Comparison of ENCODE assay signal across 1 cellular context in the genomic region with DNA sequence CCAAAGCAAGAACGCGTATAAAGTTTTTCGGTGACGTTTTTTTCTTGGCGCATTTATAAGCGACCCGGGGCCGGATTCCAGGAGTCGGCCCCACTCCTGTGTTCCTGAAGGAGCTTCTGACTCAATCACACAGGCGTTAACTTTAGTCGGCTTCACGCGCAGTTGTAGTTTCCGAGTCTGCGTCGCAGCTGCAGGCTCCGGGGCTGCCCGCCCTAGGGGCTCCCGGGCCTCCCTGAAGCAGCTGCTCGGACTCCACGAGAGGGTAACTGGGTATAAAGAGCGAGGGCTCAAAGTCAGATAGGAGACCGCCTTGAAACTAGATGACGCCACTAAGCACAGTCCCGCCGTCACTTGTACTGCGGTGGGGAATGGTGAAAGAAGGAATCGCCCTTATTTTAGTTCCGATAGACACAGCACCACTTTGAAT.
TF ChIP-seq lines count a peak whose summit lies in the region.

No MANE protein-coding gene starts in this region.

TF ChIP-seq in HepG2, 621 proteins besides CTCF, POLR2A, EP300 and RAD21 (continued from another document and continues in another):
- TF ChIP-seq, protein P1, sequence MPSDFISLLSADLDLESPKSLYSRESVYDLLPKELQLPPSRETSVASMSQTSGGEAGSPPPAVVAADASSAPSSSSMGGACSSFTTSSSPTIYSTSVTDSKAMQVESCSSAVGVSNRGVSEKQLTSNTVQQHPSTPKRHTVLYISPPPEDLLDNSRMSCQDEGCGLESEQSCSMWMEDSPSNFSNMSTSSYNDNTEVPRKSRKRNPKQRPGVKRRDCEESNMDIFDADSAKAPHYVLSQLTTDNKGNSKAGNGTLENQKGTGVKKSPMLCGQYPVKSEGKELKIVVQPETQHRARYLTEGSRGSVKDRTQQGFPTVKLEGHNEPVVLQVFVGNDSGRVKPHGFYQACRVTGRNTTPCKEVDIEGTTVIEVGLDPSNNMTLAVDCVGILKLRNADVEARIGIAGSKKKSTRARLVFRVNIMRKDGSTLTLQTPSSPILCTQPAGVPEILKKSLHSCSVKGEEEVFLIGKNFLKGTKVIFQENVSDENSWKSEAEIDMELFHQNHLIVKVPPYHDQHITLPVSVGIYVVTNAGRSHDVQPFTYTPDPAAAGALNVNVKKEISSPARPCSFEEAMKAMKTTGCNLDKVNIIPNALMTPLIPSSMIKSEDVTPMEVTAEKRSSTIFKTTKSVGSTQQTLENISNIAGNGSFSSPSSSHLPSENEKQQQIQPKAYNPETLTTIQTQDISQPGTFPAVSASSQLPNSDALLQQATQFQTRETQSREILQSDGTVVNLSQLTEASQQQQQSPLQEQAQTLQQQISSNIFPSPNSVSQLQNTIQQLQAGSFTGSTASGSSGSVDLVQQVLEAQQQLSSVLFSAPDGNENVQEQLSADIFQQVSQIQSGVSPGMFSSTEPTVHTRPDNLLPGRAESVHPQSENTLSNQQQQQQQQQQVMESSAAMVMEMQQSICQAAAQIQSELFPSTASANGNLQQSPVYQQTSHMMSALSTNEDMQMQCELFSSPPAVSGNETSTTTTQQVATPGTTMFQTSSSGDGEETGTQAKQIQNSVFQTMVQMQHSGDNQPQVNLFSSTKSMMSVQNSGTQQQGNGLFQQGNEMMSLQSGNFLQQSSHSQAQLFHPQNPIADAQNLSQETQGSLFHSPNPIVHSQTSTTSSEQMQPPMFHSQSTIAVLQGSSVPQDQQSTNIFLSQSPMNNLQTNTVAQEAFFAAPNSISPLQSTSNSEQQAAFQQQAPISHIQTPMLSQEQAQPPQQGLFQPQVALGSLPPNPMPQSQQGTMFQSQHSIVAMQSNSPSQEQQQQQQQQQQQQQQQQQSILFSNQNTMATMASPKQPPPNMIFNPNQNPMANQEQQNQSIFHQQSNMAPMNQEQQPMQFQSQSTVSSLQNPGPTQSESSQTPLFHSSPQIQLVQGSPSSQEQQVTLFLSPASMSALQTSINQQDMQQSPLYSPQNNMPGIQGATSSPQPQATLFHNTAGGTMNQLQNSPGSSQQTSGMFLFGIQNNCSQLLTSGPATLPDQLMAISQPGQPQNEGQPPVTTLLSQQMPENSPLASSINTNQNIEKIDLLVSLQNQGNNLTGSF (CRISPR knock-in tag; IDR thresholded peaks at IDR 0.05): no peak
- TF ChIP-seq, protein P2, sequence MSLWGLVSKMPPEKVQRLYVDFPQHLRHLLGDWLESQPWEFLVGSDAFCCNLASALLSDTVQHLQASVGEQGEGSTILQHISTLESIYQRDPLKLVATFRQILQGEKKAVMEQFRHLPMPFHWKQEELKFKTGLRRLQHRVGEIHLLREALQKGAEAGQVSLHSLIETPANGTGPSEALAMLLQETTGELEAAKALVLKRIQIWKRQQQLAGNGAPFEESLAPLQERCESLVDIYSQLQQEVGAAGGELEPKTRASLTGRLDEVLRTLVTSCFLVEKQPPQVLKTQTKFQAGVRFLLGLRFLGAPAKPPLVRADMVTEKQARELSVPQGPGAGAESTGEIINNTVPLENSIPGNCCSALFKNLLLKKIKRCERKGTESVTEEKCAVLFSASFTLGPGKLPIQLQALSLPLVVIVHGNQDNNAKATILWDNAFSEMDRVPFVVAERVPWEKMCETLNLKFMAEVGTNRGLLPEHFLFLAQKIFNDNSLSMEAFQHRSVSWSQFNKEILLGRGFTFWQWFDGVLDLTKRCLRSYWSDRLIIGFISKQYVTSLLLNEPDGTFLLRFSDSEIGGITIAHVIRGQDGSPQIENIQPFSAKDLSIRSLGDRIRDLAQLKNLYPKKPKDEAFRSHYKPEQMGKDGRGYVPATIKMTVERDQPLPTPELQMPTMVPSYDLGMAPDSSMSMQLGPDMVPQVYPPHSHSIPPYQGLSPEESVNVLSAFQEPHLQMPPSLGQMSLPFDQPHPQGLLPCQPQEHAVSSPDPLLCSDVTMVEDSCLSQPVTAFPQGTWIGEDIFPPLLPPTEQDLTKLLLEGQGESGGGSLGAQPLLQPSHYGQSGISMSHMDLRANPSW (CRISPR knock-in tag; IDR thresholded peaks at IDR 0.05; ENCODE audit: borderline replicate concordance): no peak
- TF ChIP-seq ELF3 (CRISPR knock-in tag; IDR thresholded peaks at IDR 0.05): no peak
- TF ChIP-seq ZSCAN30 (CRISPR knock-in tag; IDR thresholded peaks at IDR 0.05): no peak
- no peak for TF ChIP-seq KAT7 (CRISPR knock-in tag; IDR thresholded peaks at IDR 0.05; ENCODE audit: borderline replicate concordance)
- TF ChIP-seq NAIF1 (CRISPR knock-in tag; IDR thresholded peaks at IDR 0.05; ENCODE audit: borderline replicate concordance): no peak
- TF ChIP-seq, protein P3, sequence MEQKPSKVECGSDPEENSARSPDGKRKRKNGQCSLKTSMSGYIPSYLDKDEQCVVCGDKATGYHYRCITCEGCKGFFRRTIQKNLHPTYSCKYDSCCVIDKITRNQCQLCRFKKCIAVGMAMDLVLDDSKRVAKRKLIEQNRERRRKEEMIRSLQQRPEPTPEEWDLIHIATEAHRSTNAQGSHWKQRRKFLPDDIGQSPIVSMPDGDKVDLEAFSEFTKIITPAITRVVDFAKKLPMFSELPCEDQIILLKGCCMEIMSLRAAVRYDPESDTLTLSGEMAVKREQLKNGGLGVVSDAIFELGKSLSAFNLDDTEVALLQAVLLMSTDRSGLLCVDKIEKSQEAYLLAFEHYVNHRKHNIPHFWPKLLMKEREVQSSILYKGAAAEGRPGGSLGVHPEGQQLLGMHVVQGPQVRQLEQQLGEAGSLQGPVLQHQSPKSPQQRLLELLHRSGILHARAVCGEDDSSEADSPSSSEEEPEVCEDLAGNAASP (CRISPR knock-in tag; IDR thresholded peaks at IDR 0.05; ENCODE audit: borderline replicate concordance): no peak
- TF ChIP-seq, protein P4, sequence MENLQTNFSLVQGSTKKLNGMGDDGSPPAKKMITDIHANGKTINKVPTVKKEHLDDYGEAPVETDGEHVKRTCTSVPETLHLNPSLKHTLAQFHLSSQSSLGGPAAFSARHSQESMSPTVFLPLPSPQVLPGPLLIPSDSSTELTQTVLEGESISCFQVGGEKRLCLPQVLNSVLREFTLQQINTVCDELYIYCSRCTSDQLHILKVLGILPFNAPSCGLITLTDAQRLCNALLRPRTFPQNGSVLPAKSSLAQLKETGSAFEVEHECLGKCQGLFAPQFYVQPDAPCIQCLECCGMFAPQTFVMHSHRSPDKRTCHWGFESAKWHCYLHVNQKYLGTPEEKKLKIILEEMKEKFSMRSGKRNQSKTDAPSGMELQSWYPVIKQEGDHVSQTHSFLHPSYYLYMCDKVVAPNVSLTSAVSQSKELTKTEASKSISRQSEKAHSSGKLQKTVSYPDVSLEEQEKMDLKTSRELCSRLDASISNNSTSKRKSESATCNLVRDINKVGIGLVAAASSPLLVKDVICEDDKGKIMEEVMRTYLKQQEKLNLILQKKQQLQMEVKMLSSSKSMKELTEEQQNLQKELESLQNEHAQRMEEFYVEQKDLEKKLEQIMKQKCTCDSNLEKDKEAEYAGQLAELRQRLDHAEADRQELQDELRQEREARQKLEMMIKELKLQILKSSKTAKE (CRISPR knock-in tag; IDR thresholded peaks at IDR 0.05; ENCODE audit: borderline replicate concordance): 0 out of 2 replicates have a peak, but pooled peaks have one; percentile 3
- TF ChIP-seq HNF4G (IDR thresholded peaks at IDR 0.05; ENCODE audit: borderline replicate concordance, low read depth, low read length): no peak
- no peak for TF ChIP-seq HNF4G (CRISPR knock-in tag; IDR thresholded peaks at IDR 0.05; ENCODE audit: borderline replicate concordance, low read depth)
- TF ChIP-seq MTA3 (CRISPR knock-in tag; IDR thresholded peaks at IDR 0.05): no peak
- no peak; the same call in 1 of the 2 replicates for TF ChIP-seq ZNF652 (CRISPR knock-in tag; IDR thresholded peaks at IDR 0.05; ENCODE audit: borderline replicate concordance, low read depth)
- TF ChIP-seq, protein P5, sequence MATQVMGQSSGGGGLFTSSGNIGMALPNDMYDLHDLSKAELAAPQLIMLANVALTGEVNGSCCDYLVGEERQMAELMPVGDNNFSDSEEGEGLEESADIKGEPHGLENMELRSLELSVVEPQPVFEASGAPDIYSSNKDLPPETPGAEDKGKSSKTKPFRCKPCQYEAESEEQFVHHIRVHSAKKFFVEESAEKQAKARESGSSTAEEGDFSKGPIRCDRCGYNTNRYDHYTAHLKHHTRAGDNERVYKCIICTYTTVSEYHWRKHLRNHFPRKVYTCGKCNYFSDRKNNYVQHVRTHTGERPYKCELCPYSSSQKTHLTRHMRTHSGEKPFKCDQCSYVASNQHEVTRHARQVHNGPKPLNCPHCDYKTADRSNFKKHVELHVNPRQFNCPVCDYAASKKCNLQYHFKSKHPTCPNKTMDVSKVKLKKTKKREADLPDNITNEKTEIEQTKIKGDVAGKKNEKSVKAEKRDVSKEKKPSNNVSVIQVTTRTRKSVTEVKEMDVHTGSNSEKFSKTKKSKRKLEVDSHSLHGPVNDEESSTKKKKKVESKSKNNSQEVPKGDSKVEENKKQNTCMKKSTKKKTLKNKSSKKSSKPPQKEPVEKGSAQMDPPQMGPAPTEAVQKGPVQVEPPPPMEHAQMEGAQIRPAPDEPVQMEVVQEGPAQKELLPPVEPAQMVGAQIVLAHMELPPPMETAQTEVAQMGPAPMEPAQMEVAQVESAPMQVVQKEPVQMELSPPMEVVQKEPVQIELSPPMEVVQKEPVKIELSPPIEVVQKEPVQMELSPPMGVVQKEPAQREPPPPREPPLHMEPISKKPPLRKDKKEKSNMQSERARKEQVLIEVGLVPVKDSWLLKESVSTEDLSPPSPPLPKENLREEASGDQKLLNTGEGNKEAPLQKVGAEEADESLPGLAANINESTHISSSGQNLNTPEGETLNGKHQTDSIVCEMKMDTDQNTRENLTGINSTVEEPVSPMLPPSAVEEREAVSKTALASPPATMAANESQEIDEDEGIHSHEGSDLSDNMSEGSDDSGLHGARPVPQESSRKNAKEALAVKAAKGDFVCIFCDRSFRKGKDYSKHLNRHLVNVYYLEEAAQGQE (IDR thresholded peaks at IDR 0.05; ENCODE audit: borderline replicate concordance in 1 of 2, low read depth in 1 of 2, low read length in 2 of 2): no peak
- TF ChIP-seq, protein P6, sequence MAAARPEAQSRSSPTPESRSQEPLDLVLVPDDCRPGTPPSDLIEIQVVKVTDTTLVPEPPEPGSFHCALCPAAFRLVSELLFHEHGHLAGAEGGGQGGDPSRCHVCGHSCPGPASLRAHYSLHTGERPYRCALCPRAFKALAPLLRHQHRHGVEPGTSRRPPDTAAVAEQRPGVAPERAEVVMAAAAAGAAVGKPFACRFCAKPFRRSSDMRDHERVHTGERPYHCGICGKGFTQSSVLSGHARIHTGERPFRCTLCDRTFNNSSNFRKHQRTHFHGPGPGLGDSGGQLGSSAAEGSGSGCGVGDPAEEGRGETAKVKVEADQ (CRISPR knock-in tag; IDR thresholded peaks at IDR 0.05; ENCODE audit: borderline replicate concordance): no peak
- TF ChIP-seq ZNF607 (CRISPR knock-in tag; IDR thresholded peaks at IDR 0.05; ENCODE audit: borderline replicate concordance): no peak
- TF ChIP-seq, protein P7, sequence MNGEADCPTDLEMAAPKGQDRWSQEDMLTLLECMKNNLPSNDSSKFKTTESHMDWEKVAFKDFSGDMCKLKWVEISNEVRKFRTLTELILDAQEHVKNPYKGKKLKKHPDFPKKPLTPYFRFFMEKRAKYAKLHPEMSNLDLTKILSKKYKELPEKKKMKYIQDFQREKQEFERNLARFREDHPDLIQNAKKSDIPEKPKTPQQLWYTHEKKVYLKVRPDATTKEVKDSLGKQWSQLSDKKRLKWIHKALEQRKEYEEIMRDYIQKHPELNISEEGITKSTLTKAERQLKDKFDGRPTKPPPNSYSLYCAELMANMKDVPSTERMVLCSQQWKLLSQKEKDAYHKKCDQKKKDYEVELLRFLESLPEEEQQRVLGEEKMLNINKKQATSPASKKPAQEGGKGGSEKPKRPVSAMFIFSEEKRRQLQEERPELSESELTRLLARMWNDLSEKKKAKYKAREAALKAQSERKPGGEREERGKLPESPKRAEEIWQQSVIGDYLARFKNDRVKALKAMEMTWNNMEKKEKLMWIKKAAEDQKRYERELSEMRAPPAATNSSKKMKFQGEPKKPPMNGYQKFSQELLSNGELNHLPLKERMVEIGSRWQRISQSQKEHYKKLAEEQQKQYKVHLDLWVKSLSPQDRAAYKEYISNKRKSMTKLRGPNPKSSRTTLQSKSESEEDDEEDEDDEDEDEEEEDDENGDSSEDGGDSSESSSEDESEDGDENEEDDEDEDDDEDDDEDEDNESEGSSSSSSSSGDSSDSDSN (CRISPR knock-in tag; IDR thresholded peaks at IDR 0.05): peak; percentile 38; the same call in 1 of the 2 replicates
- TF ChIP-seq, protein P8, sequence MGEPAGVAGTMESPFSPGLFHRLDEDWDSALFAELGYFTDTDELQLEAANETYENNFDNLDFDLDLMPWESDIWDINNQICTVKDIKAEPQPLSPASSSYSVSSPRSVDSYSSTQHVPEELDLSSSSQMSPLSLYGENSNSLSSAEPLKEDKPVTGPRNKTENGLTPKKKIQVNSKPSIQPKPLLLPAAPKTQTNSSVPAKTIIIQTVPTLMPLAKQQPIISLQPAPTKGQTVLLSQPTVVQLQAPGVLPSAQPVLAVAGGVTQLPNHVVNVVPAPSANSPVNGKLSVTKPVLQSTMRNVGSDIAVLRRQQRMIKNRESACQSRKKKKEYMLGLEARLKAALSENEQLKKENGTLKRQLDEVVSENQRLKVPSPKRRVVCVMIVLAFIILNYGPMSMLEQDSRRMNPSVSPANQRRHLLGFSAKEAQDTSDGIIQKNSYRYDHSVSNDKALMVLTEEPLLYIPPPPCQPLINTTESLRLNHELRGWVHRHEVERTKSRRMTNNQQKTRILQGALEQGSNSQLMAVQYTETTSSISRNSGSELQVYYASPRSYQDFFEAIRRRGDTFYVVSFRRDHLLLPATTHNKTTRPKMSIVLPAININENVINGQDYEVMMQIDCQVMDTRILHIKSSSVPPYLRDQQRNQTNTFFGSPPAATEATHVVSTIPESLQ (CRISPR knock-in tag; conservative IDR thresholded peaks at IDR 0.05): no peak
- TF ChIP-seq, protein P9, sequence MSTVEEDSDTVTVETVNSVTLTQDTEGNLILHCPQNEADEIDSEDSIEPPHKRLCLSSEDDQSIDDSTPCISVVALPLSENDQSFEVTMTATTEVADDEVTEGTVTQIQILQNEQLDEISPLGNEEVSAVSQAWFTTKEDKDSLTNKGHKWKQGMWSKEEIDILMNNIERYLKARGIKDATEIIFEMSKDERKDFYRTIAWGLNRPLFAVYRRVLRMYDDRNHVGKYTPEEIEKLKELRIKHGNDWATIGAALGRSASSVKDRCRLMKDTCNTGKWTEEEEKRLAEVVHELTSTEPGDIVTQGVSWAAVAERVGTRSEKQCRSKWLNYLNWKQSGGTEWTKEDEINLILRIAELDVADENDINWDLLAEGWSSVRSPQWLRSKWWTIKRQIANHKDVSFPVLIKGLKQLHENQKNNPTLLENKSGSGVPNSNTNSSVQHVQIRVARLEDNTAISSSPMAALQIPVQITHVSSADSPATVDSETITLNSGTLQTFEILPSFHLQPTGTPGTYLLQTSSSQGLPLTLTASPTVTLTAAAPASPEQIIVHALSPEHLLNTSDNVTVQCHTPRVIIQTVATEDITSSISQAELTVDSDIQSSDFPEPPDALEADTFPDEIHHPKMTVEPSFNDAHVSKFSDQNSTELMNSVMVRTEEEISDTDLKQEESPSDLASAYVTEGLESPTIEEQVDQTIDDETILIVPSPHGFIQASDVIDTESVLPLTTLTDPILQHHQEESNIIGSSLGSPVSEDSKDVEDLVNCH (CRISPR knock-in tag; IDR thresholded peaks at IDR 0.05): no peak
- TF ChIP-seq, protein P10, sequence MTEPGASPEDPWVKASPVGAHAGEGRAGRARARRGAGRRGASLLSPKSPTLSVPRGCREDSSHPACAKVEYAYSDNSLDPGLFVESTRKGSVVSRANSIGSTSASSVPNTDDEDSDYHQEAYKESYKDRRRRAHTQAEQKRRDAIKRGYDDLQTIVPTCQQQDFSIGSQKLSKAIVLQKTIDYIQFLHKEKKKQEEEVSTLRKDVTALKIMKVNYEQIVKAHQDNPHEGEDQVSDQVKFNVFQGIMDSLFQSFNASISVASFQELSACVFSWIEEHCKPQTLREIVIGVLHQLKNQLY (CRISPR knock-in tag; IDR thresholded peaks at IDR 0.05): no peak
